In the genomic region with DNA sequence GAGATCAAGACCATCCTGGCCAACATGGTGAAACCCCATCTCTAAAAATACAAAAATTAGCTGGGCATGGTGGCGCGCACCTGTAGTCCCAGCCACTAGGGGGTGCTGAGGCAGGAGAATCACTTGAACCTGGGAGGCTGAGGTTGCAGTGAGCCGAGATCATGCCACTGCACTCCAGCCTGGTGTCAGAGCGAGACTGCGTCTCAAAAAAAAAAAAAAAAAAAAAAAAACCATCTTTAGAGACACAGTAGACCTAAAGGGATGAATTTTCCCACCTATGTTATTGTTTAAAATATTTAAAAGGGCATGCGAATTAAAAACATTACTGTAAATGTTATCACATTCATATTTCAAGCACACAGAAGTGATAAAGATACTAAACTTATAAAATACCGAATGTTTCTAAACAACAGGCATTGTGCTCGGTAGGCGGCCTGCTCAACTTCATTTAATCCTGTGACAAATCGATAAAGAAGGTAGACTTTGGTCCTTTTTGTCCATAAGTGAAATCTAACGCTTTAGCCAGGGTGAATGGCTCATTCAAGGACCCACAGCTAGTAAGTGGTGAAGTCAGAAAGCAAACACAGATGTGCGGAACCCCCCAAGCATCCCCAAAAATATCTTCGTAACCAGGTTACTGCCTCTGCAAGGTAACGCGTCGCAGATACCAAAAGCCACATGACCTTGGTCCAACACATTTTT, we compare ENCODE assay signal across 8 cellular contexts. TPM values are rescaled to one million over a fixed set of nuclear protein-coding genes. Genes with fewer than 3 reads are reported as not detected.
DNase-seq lines count a peak whose midpoint lies in the region; ATAC-seq and TF ChIP-seq lines count a peak whose summit lies in the region.

No MANE protein-coding gene starts in this region.

- DNase-seq in natural killer cell, result peak; percentile 60
- DNase-seq in natural killer cell treated with Interleukin-12 subunit alpha and Interleukin-12 subunit beta and Interleukin-15 and Interleukin-18, amount 100 ng/mL, for 72 hours (ENCODE audit: low spot score), result no peak
- DNase-seq in activated CD4-positive, alpha-beta T cell treated with anti-CD3 and anti-CD28 coated beads for 36 hours, result peak; percentile 81
- DNase-seq in dorsolateral prefrontal cortex, result no peak
- no peak for DNase-seq in osteocyte (ENCODE audit: extremely low spot score, unreplicated experiment)
- no peak for DNase-seq in mucosa of gallbladder (ENCODE audit: low spot score)
- DNase-seq in HuH-7 (ENCODE audit: low spot score), result no peak
- no peak for DNase-seq in ureter (ENCODE audit: low spot score)

- peaks cover 30% of the 10 kb centered on the region for H3K36me3 Mint-ChIP-seq in natural killer cell
- peaks cover 41% of the 10 kb centered on the region for H3K36me3 Mint-ChIP-seq in natural killer cell treated with Interleukin-12 subunit alpha and Interleukin-12 subunit beta and Interleukin-15 and Interleukin-18, amount 100 ng/mL, for 72 hours
- H3K36me3 Mint-ChIP-seq in activated CD4-positive, alpha-beta T cell treated with anti-CD3 and anti-CD28 coated beads for 36 hours (ENCODE audit: low read depth), result peaks cover 67% of the 10 kb centered on the region
- H3K36me3 Mint-ChIP-seq in osteocyte (ENCODE audit: unreplicated experiment), result peaks cover 34% of the 10 kb centered on the region

- no peak overlapping the region for H3K27ac ChIP-seq in dorsolateral prefrontal cortex

- CTCF ChIA-PET in activated CD4-positive, alpha-beta T cell treated with anti-CD3 and anti-CD28 coated beads for 36 hours (lab: Charles Lee), result interaction anchor here (0.7 to 5.8 kb wide), 20 partner anchors 9 to 345 kb away, joined by 3 to 28 read pairs (median 4); a partner anchor contains a TSS

- H3K4me3 Mint-ChIP-seq in natural killer cell, result no peak overlapping the region
- no peak overlapping the region for H3K4me3 Mint-ChIP-seq in natural killer cell treated with Interleukin-12 subunit alpha and Interleukin-12 subunit beta and Interleukin-15 and Interleukin-18, amount 100 ng/mL, for 72 hours
- H3K4me3 Mint-ChIP-seq in activated CD4-positive, alpha-beta T cell treated with anti-CD3 and anti-CD28 coated beads for 36 hours, result no peak overlapping the region
- H3K4me3 Mint-ChIP-seq in osteocyte (ENCODE audit: unreplicated experiment), result no peak overlapping the region

- H3K9me3 Mint-ChIP-seq in natural killer cell (no peaks in the 10 kb centered on the region), osteocyte (ENCODE audit: unreplicated experiment) (no peaks in the 10 kb centered on the region)
- H3K9me3 Mint-ChIP-seq in natural killer cell treated with Interleukin-12 subunit alpha and Interleukin-12 subunit beta and Interleukin-15 and Interleukin-18, amount 100 ng/mL, for 72 hours, result no peaks in the 10 kb centered on the region
- H3K9me3 Mint-ChIP-seq in activated CD4-positive, alpha-beta T cell treated with anti-CD3 and anti-CD28 coated beads for 36 hours (ENCODE audit: low read depth), result no peaks in the 10 kb centered on the region

- TF ChIP-seq CTCF in natural killer cell (IDR thresholded peaks at IDR 0.05) (peak; percentile 82), dorsolateral prefrontal cortex (IDR thresholded peaks at IDR 0.05 in 54 of 56, conservative IDR thresholded peaks at IDR 0.05 in 2 of 56; ENCODE audit: low read depth in 1 of 56, partially characterized antibody in 56 of 56) (peak; percentile 20 to 70 (median 54)), osteocyte (IDR thresholded peaks at IDR 0.05) (peak; percentile 77)

- H3K4me3 ChIP-seq in dorsolateral prefrontal cortex, result no peak overlapping the region

- no peaks in the 10 kb centered on the region for H3K27me3 ChIP-seq in dorsolateral prefrontal cortex

- peak in 1 of 3 donors; percentile 29 for ATAC-seq in natural killer cell
- ATAC-seq in natural killer cell treated with Interleukin-12 subunit alpha and Interleukin-12 subunit beta and Interleukin-15 and Interleukin-18, amount 100 ng/mL, for 72 hours, result no peak
- ATAC-seq in activated CD4-positive, alpha-beta T cell treated with anti-CD3 and anti-CD28 coated beads for 36 hours, result peak; percentile 33

- POLR2A ChIA-PET in activated CD4-positive, alpha-beta T cell treated with anti-CD3 and anti-CD28 coated beads for 36 hours (lab: Charles Lee), result no interaction called here

- intact Hi-C loops in natural killer cell (cut with micrococcal nuclease), result loop anchor here (1.0 kb wide), 2 partner anchors 37 to 46 kb away; a partner anchor contains a TSS
- intact Hi-C loops in activated CD4-positive, alpha-beta T cell treated with anti-CD3 and anti-CD28 coated beads for 36 hours (cut with DNase I, micrococcal nuclease), result loop anchor here (5.0 kb wide), 2 partner anchors 45 to 155 kb away; a partner anchor contains a TSS
- intact Hi-C loops in dorsolateral prefrontal cortex (cut with DNase I), result no loop called here

- no peak overlapping the region for H3K27ac Mint-ChIP-seq in natural killer cell
- H3K27ac Mint-ChIP-seq in natural killer cell treated with Interleukin-12 subunit alpha and Interleukin-12 subunit beta and Interleukin-15 and Interleukin-18, amount 100 ng/mL, for 72 hours, result no peak overlapping the region
- no peak overlapping the region for H3K27ac Mint-ChIP-seq in activated CD4-positive, alpha-beta T cell treated with anti-CD3 and anti-CD28 coated beads for 36 hours
- no peak overlapping the region for H3K27ac Mint-ChIP-seq in osteocyte (ENCODE audit: unreplicated experiment)

- H3K4me1 Mint-ChIP-seq in natural killer cell (no peaks in the 10 kb centered on the region), osteocyte (ENCODE audit: unreplicated experiment) (no peaks in the 10 kb centered on the region)
- peaks cover 0 to 3% of the 10 kb centered on the region in 2 donors for H3K4me1 Mint-ChIP-seq in natural killer cell treated with Interleukin-12 subunit alpha and Interleukin-12 subunit beta and Interleukin-15 and Interleukin-18, amount 100 ng/mL, for 72 hours (ENCODE audit: low read depth in 2 of 2)
- H3K4me1 Mint-ChIP-seq in activated CD4-positive, alpha-beta T cell treated with anti-CD3 and anti-CD28 coated beads for 36 hours, result peaks cover 5% of the 10 kb centered on the region

- H3K27me3 Mint-ChIP-seq in natural killer cell (ENCODE audit: low read depth in 2 of 2) (no peaks in the 10 kb centered on the region), osteocyte (ENCODE audit: unreplicated experiment) (no peaks in the 10 kb centered on the region)
- H3K27me3 Mint-ChIP-seq in natural killer cell treated with Interleukin-12 subunit alpha and Interleukin-12 subunit beta and Interleukin-15 and Interleukin-18, amount 100 ng/mL, for 72 hours, result no peaks in the 10 kb centered on the region
- no peaks in the 10 kb centered on the region for H3K27me3 Mint-ChIP-seq in activated CD4-positive, alpha-beta T cell treated with anti-CD3 and anti-CD28 coated beads for 36 hours

RNA-seq across cellular contexts. Expression of a gene that starts 16.1 kb away (rescaled TPM):
- total RNA-seq in natural killer cell (10 to 100 TPM; 27.6 to 33.6 (median 31.2) TPM), dorsolateral prefrontal cortex (10 to 100 TPM; 13.4 to 32.0 (median 21.2) TPM), osteocyte (20.7 and 21.7 TPM in 2 replicates), mucosa of gallbladder (14.7 TPM), ureter (20.4 TPM)
- 100 to 1,000 TPM in 1 of 2 donors, 10 to 100 TPM in 1; 55.6 to 121 TPM for total RNA-seq in natural killer cell treated with Interleukin-12 subunit alpha and Interleukin-12 subunit beta and Interleukin-15 and Interleukin-18, amount 100 ng/mL, for 72 hours
- total RNA-seq in activated CD4-positive, alpha-beta T cell treated with anti-CD3 and anti-CD28 coated beads for 36 hours, result 10 to 100 TPM; 78.9 to 92.1 TPM

RNA-seq across cellular contexts. Expression of a gene that starts 16.8 kb away (rescaled TPM):
- total RNA-seq in natural killer cell, result 100 to 1,000 TPM in 2 of 3 donors, 10 to 100 TPM in 1; 83.0 to 113 (median 107) TPM
- 10 to 100 TPM; 33.5 to 33.9 TPM for total RNA-seq in natural killer cell treated with Interleukin-12 subunit alpha and Interleukin-12 subunit beta and Interleukin-15 and Interleukin-18, amount 100 ng/mL, for 72 hours
- 10 to 100 TPM; 32.4 to 32.5 TPM for total RNA-seq in activated CD4-positive, alpha-beta T cell treated with anti-CD3 and anti-CD28 coated beads for 36 hours
- 100 to 1,000 TPM in 20 of 120 experiments, 10 to 100 TPM in 100; 65.2 to 113 (median 90.6) TPM for total RNA-seq in dorsolateral prefrontal cortex
- total RNA-seq in osteocyte, result 54.3 and 58.8 TPM in 2 replicates
- total RNA-seq in mucosa of gallbladder, result 54.8 TPM
- total RNA-seq in ureter, result 46.9 TPM

RNA-seq across cellular contexts. Expression of a gene that starts 45.5 kb away (rescaled TPM):
- total RNA-seq in natural killer cell (10 to 100 TPM; 21.6 to 25.4 (median 24.0) TPM), dorsolateral prefrontal cortex (100 to 1,000 TPM in 3 of 120 experiments, 10 to 100 TPM in 117; 37.8 to 102 (median 75.3) TPM), osteocyte (32.6 and 33.9 TPM in 2 replicates), mucosa of gallbladder (39.4 TPM), ureter (52.1 TPM)
- total RNA-seq in natural killer cell treated with Interleukin-12 subunit alpha and Interleukin-12 subunit beta and Interleukin-15 and Interleukin-18, amount 100 ng/mL, for 72 hours, result 10 to 100 TPM; 34.4 to 45.9 TPM
- 10 to 100 TPM; 75.5 to 89.5 TPM for total RNA-seq in activated CD4-positive, alpha-beta T cell treated with anti-CD3 and anti-CD28 coated beads for 36 hours

RNA-seq across cellular contexts. Expression of a gene that starts 45.7 kb away (rescaled TPM):
- 10 to 100 TPM; 24.3 to 42.5 (median 39.3) TPM for total RNA-seq in natural killer cell
- 10 to 100 TPM; 21.1 to 29.2 TPM for total RNA-seq in natural killer cell treated with Interleukin-12 subunit alpha and Interleukin-12 subunit beta and Interleukin-15 and Interleukin-18, amount 100 ng/mL, for 72 hours
- 10 to 100 TPM; 12.4 to 16.6 TPM for total RNA-seq in activated CD4-positive, alpha-beta T cell treated with anti-CD3 and anti-CD28 coated beads for 36 hours
- total RNA-seq in dorsolateral prefrontal cortex, result 10 to 100 TPM; 30.4 to 56.7 (median 43.4) TPM
- total RNA-seq in osteocyte, result 25.5 and 26.8 TPM in 2 replicates
- 29.7 TPM for total RNA-seq in mucosa of gallbladder
- total RNA-seq in ureter, result 31.1 TPM

Comparison
In these comparisons a context has a peak if more than half of its experiments do, and no peak if none do; other contexts are left out.
1. DNase-seq: peak in natural killer cell (single experiment) and activated CD4-positive, alpha-beta T cell treated with anti-CD3 and anti-CD28 coated beads for 36 hours (single experiment); none in natural killer cell treated with Interleukin-12 subunit alpha and Interleukin-12 subunit beta and Interleukin-15 and Interleukin-18, amount 100 ng/mL, for 72 hours (single experiment), dorsolateral prefrontal cortex (0 of 10), osteocyte (single experiment), mucosa of gallbladder (single experiment), HuH-7 (single experiment) and ureter (single experiment).
2. intact Hi-C loops: an anchor here in natural killer cell (1.0 kb wide) and activated CD4-positive, alpha-beta T cell treated with anti-CD3 and anti-CD28 coated beads for 36 hours (5.0 kb wide); none called in dorsolateral prefrontal cortex.
3. Peak in every context shown above with its lines, with median percentiles within 50 percentile points of each other: CTCF ChIP-seq.